1 cellular context compared by ENCODE assay signal in the genomic region with DNA sequence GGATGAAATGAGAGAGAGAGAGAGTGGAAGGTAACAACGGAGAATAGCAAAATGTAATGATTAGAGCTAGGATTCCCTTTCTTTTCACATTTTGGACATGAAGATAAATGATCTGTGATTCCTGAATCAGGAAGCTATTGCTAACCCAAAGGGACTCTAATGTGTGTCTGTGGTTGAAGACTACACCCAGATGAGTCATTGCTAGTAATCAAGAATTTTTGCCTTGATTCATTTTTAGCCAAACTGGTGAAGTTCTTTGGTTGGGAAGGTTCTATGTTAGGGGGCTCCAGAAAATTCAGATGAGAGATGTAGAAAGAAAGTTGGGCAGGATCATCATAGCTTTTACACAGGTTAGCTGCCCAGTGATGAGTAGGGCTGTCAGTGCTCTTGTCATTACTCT.
TF ChIP-seq lines count a peak whose summit lies in the region.

No MANE protein-coding gene starts in this region.

TF ChIP-seq in K562, 482 proteins besides CTCF, POLR2A, EP300 and RAD21:
- no peak for TF ChIP-seq IFI16 (CRISPR knock-in tag; IDR thresholded peaks at IDR 0.05)
- TF ChIP-seq FOSL1 (tag; conservative IDR thresholded peaks at IDR 0.05) = 0 out of 2 replicates have a peak, but pooled peaks have one; percentile 13
